ENCODE assay signal across 27 cellular contexts in the genomic region with DNA sequence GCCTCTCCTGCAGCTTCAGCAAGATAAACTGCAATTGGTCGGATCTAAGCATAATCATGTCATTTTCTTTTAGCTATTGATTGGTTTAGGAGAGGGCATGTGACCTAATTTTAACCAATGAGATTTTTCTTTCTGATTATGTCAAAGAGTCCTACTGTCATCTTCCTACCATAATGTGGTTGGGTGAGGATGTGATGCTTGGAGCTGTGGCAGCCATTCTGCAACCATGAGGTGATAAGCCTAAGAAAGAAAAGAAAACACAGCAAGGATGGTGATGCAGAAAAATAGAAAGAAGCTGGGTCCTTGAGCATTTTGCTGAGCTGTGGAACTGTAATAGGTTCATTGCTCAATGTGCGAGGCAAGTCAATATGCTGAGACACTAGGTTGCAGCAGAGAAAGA.
"Had no signal": no experiment of that assay in that cellular context is flagged by ENCODE, and none has a peak within 500 bp of the region (broad histone marks: within the 10 kb centered on the region; RNA-seq: fewer than 3 reads in every experiment).

No MANE protein-coding gene starts in this region.

- H3K4me1 ChIP-seq: stomach, suprapubic skin, testis, thyroid gland, tibial artery, tibial nerve, transverse colon, upper lobe of left lung, upper lobe of right lung, uterus, vagina had no signal

- ATAC-seq: stimulated activated effector memory CD8-positive, alpha-beta T cell treated with anti-CD3 and anti-CD28 coated beads, Interleukin-12 subunit alpha, Interleukin-12 subunit beta, amount 100 ng/mL, for 72 hours; stimulated activated memory B cell treated with anti-CD40 and anti-IgM and Interleukin-4, amounts not matched to agents 10 μg/mL and 1 μg/mL and 100 μg/mL, for 72 hours; stimulated activated naive B cell treated with anti-CD40 and anti-IgM and Interleukin-4, amounts not matched to agents 10 μg/mL and 1 μg/mL and 100 μg/mL, for 72 hours; stimulated activated naive CD8-positive, alpha-beta T cell treated with anti-CD3 and anti-CD28 coated beads, Interleukin-15, amount 100 ng/mL, for 72 hours; stimulated activated naive CD8-positive, alpha-beta T cell treated with anti-CD3 and anti-CD28 coated beads, Interleukin-15, Interleukin-2, amounts not matched to agents 100 U/mL and 50 U/mL, for 24 hours; upper lobe of right lung had no signal

- H3K9me3 ChIP-seq: suprapubic skin, testis, thyroid gland, transverse colon, upper lobe of left lung, upper lobe of right lung, uterus, vagina had no signal

- FAIRE-seq: urothelium cell line had no signal

- DNase-seq: stimulated activated CD4-positive, alpha-beta T cell treated with anti-CD3 and anti-CD28 coated beads, Interleukin-2, amount 100 ng/mL, for 48 hours; stimulated activated CD4-positive, alpha-beta T cell treated with anti-CD3 and anti-CD28 coated beads, Interleukin-4, amount 100 ng/mL, for 1 hour; stimulated activated CD4-positive, alpha-beta T cell treated with anti-CD3 and anti-CD28 coated beads, Interleukin-4, amount 100 ng/mL, for 24 hours; stimulated activated CD4-positive, alpha-beta T cell treated with anti-CD3 and anti-CD28 coated beads, Interleukin-4, amount 100 ng/mL, for 4 hours; stimulated activated CD8-positive, alpha-beta memory T cell treated with anti-CD3 and anti-CD28 coated beads, Interleukin-4, amount 100 ng/mL, for 48 hours; stimulated activated naive B cell treated with anti-CD40 and anti-IgM and Interleukin-4, amounts not matched to agents 10 μg/mL and 1 μg/mL and 100 μg/mL, for 72 hours; stimulated activated naive CD4-positive, alpha-beta T cell; stimulated activated naive CD4-positive, alpha-beta T cell treated with Interleukin-2 at 50 U/mL for 16 hours; stimulated activated naive CD8-positive, alpha-beta T cell treated with anti-CD3 and anti-CD28 coated beads, Interleukin-15, amount 100 ng/mL, for 72 hours; stimulated activated naive CD8-positive, alpha-beta T cell treated with anti-CD3 and anti-CD28 coated beads, Interleukin-15, Interleukin-2, amounts not matched to agents 100 U/mL and 50 U/mL, for 24 hours; stomach; substantia nigra; testis; thyroid gland; transverse colon; trophoblast cell; upper lobe of left lung; uterus had no signal

- H3K36me3 ChIP-seq: stomach, suprapubic skin, thoracic aorta, thyroid gland, tibial artery, tibial nerve, transverse colon, upper lobe of left lung, upper lobe of right lung, uterus, vagina had no signal

- H3K27me3 ChIP-seq: testis, thyroid gland, upper lobe of left lung, uterus, vagina had no signal

- H3K27ac ChIP-seq: stomach, suprapubic skin, testis, thoracic aorta, thyroid gland, tibial artery, tibial nerve, transverse colon, upper lobe of left lung, upper lobe of right lung, uterus, vagina had no signal

- H3K4me3 ChIP-seq: stomach, suprapubic skin, testis, thoracic aorta, thyroid gland, tibial artery, tibial nerve, transverse colon, upper lobe of left lung, upper lobe of right lung, uterus, vagina had no signal
